Comparison of ENCODE assay signal across 20 cellular contexts in the genomic region with DNA sequence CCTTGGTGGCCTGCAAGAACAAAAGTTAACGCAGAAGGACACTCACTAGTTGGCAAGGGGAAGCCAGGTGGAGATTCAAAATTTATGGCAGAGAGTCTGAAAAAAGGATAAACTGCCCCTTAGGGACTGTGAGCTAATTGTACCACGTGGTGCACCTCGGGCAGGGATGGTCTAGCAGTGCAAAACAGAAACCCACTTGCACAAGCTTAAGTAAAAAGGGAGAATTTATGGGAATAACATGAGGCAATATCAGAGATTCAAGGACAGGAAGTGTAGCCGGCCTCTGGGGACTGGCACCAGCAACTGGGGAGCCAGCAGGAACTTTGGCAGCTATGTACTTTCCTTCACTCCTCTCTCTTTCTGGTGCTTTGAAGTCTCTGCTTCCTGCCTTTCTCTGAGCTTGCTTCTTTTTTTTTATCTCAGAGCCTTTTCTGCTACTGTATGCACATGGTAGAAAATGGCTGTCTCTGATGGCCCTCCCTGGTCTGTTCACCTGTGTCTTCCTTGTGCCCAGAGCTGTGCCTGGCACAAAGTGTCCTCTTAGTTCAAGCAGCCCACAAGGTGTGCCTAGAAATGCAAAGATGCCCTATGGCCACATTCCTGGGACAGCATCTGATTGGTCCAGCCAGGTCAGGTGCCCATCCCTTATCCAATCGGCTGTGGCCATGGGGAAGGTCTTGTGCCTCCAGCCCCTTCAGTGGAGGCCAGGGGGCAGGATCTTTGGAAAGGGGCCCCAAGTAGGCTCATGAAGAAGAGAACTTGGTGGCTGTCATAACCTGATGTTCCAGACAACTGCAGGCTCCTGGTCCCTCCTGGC.
DNase-seq lines count a peak whose midpoint lies in the region; ATAC-seq, FAIRE-seq and TF ChIP-seq lines count a peak whose summit lies in the region.
"Had no signal": no experiment of that assay in that cellular context is flagged by ENCODE, and none has a peak within 500 bp of the region (broad histone marks: within the 10 kb centered on the region; RNA-seq: fewer than 3 reads in every experiment).

No MANE protein-coding gene starts in this region.

- no peak overlapping the region for H3K27ac ChIP-seq in astrocyte (ENCODE audit: low read depth, low read length)
- peak overlapping the region; percentile 27 for H3K27ac ChIP-seq in thymus (ENCODE audit: low read depth)
- H3K27ac ChIP-seq in substantia nigra (ENCODE audit: low read depth, low read length, poor library complexity, severe bottlenecking), result no peak overlapping the region
- H3K27ac ChIP-seq: heart right ventricle, KMS-11 had no signal

- H3K9me3 Mint-ChIP-seq in natural killer cell treated with Interleukin-12 subunit alpha and Interleukin-12 subunit beta and Interleukin-15 and Interleukin-18, amount 100 ng/mL, for 72 hours, result no peaks in the 10 kb centered on the region
- no peaks in the 10 kb centered on the region for H3K9me3 Mint-ChIP-seq in natural killer cell
- peaks cover 4% of the 10 kb centered on the region for H3K9me3 Mint-ChIP-seq in astrocyte (ENCODE audit: unreplicated experiment)
- H3K9me3 Mint-ChIP-seq: effector memory CD8-positive, alpha-beta T cell; HFFc6 had no signal

- no peak overlapping the region for H2AFZ ChIP-seq in astrocyte (ENCODE audit: low read depth, low read length)

- H3K9ac ChIP-seq in astrocyte (ENCODE audit: low read length), result no peak overlapping the region
- H3K9ac ChIP-seq: KMS-11 had no signal

- no peaks in the 10 kb centered on the region for H3K36me3 Mint-ChIP-seq in natural killer cell treated with Interleukin-12 subunit alpha and Interleukin-12 subunit beta and Interleukin-15 and Interleukin-18, amount 100 ng/mL, for 72 hours
- H3K36me3 Mint-ChIP-seq in natural killer cell (no peaks in the 10 kb centered on the region), astrocyte (ENCODE audit: low read depth, unreplicated experiment) (no peaks in the 10 kb centered on the region)

- H3K27ac Mint-ChIP-seq in natural killer cell treated with Interleukin-12 subunit alpha and Interleukin-12 subunit beta and Interleukin-15 and Interleukin-18, amount 100 ng/mL, for 72 hours, result no peak overlapping the region
- H3K27ac Mint-ChIP-seq in natural killer cell (no peak overlapping the region), astrocyte (ENCODE audit: unreplicated experiment) (no peak overlapping the region)
- H3K27ac Mint-ChIP-seq: effector memory CD8-positive, alpha-beta T cell; HFFc6 had no signal

- intact Hi-C loops in natural killer cell (cut with micrococcal nuclease), result loop anchor here (10.0 kb wide), 1 partner anchor 651 kb away; no protein-coding TSS in a partner anchor

- H3K4me1 ChIP-seq in astrocyte (ENCODE audit: insufficient read depth, low read length), result no peaks in the 10 kb centered on the region
- peaks cover 7% of the 10 kb centered on the region for H3K4me1 ChIP-seq in thymus (ENCODE audit: control insufficient read depth, insufficient read depth, low read length)
- H3K4me1 ChIP-seq: pancreas had no signal

- peaks cover 0 to 5% of the 10 kb centered on the region in 2 donors for H3K4me1 Mint-ChIP-seq in natural killer cell treated with Interleukin-12 subunit alpha and Interleukin-12 subunit beta and Interleukin-15 and Interleukin-18, amount 100 ng/mL, for 72 hours (ENCODE audit: low read depth in 2 of 2)
- H3K4me1 Mint-ChIP-seq in natural killer cell, result peaks cover 0 to 6% of the 10 kb centered on the region in 2 donors
- peaks cover 8% of the 10 kb centered on the region for H3K4me1 Mint-ChIP-seq in astrocyte (ENCODE audit: low read depth, unreplicated experiment)

- no peak overlapping the region for H3K4me2 ChIP-seq in astrocyte (ENCODE audit: low read length)
- H3K4me2 ChIP-seq: KMS-11 had no signal

- TF ChIP-seq CTCF in natural killer cell (IDR thresholded peaks at IDR 0.05) (no peak), NB4 (IDR thresholded peaks at IDR 0.05; ENCODE audit: low read depth, low read length) (no peak), astrocyte (IDR thresholded peaks at IDR 0.05; ENCODE audit: insufficient read depth, low read depth, low read length) (no peak)

- H3K9me3 ChIP-seq in astrocyte (ENCODE audit: insufficient read depth, low read depth, low read length) (no peaks in the 10 kb centered on the region), thymus (ENCODE audit: control insufficient read depth) (no peaks in the 10 kb centered on the region)
- H3K9me3 ChIP-seq: heart right ventricle, pancreas had no signal

- TF ChIP-seq POLR2A in NB4 (IDR thresholded peaks at IDR 0.05; ENCODE audit: extremely low read depth, insufficient read length), result no peak

- H3K27me3 ChIP-seq in astrocyte (ENCODE audit: insufficient read depth, low read length) (peaks cover 7% of the 10 kb centered on the region), thymus (ENCODE audit: control insufficient read depth, insufficient read depth) (no peaks in the 10 kb centered on the region)

- FAIRE-seq in astrocyte (lab: Jason Lieb, UNC), result peak; percentile 88
- FAIRE-seq: pancreas had no signal

- no peak overlapping the region for H3K4me3 Mint-ChIP-seq in natural killer cell treated with Interleukin-12 subunit alpha and Interleukin-12 subunit beta and Interleukin-15 and Interleukin-18, amount 100 ng/mL, for 72 hours
- H3K4me3 Mint-ChIP-seq in natural killer cell (no peak overlapping the region), astrocyte (ENCODE audit: unreplicated experiment) (no peak overlapping the region)
- H3K4me3 Mint-ChIP-seq: effector memory CD8-positive, alpha-beta T cell; HFFc6 had no signal

- peaks cover 13 to 35% of the 10 kb centered on the region in 2 donors for H3K27me3 Mint-ChIP-seq in natural killer cell treated with Interleukin-12 subunit alpha and Interleukin-12 subunit beta and Interleukin-15 and Interleukin-18, amount 100 ng/mL, for 72 hours
- H3K27me3 Mint-ChIP-seq in natural killer cell (ENCODE audit: low read depth in 2 of 2) (peaks cover 8 to 31% of the 10 kb centered on the region in 2 donors), astrocyte (ENCODE audit: low read depth, unreplicated experiment) (peaks cover 11% of the 10 kb centered on the region)

- peak; percentile 35 for DNase-seq in natural killer cell treated with Interleukin-12 subunit alpha and Interleukin-12 subunit beta and Interleukin-15 and Interleukin-18, amount 100 ng/mL, for 72 hours (ENCODE audit: low spot score)
- DNase-seq in natural killer cell, result no peak
- peak; percentile 69 for DNase-seq in NB4 (ENCODE audit: low read depth)
- no peak for DNase-seq in astrocyte (ENCODE audit: low read depth)
- no peak for DNase-seq in substantia nigra (lab: John Stamatoyannopoulos, UW)
- no peak for DNase-seq in NCI-H345 (lab: John Stamatoyannopoulos, UW)
- DNase-seq: activated CD4-positive, alpha-beta T cell treated with anti-CD3 and anti-CD28 coated beads for 4 hours; amniotic stem cell; Calu3; effector memory CD8-positive, alpha-beta T cell; heart right ventricle; HFFc6; NCI-H1417 treated with DMSO at 0.1 percent for 48 hours; pancreas; SIG-M5; stimulated activated CD4-positive, alpha-beta T cell treated with anti-CD3 and anti-CD28 coated beads, Interleukin-2, amount 100 ng/mL, for 48 hours; T1000 had no signal

- no peak for ATAC-seq in natural killer cell treated with Interleukin-12 subunit alpha and Interleukin-12 subunit beta and Interleukin-15 and Interleukin-18, amount 100 ng/mL, for 72 hours
- ATAC-seq in natural killer cell, result no peak
- no peak for ATAC-seq in GM21360 (IDR thresholded peaks at IDR 0.05; ENCODE audit: unreplicated experiment)
- ATAC-seq: effector memory CD8-positive, alpha-beta T cell; heart right ventricle had no signal

- H3K36me3 ChIP-seq in astrocyte (ENCODE audit: insufficient read depth, low read length) (no peaks in the 10 kb centered on the region), thymus (ENCODE audit: control insufficient read depth, insufficient read depth) (no peaks in the 10 kb centered on the region)
- H3K36me3 ChIP-seq: heart right ventricle, pancreas had no signal

- H3K4me3 ChIP-seq in NB4 (ENCODE audit: low read depth, low read length) (no peak overlapping the region), astrocyte (ENCODE audit: insufficient read depth, low read depth, low read length) (no peak overlapping the region), thymus (ENCODE audit: low read length) (no peak overlapping the region)
- H3K4me3 ChIP-seq: heart right ventricle, pancreas had no signal

- H4K20me1 ChIP-seq in astrocyte (ENCODE audit: insufficient read depth, low read length), result no peaks in the 10 kb centered on the region

- 62% methylated on average over 5 of the region's 5 CpGs for WGBS in thymus

- no peaks in the 10 kb centered on the region for H3K79me2 ChIP-seq in astrocyte (ENCODE audit: insufficient read depth, low read length)

Comparison
In these comparisons a context has a peak if more than half of its experiments do, and no peak if none do; other contexts are left out.
1. DNase-seq: peak in natural killer cell treated with Interleukin-12 subunit alpha and Interleukin-12 subunit beta and Interleukin-15 and Interleukin-18, amount 100 ng/mL, for 72 hours (single experiment) and NB4 (single experiment); none in natural killer cell (single experiment), astrocyte (single experiment), substantia nigra (0 of 49) and NCI-H345 (single experiment).